Comparison of ENCODE assay signal across 9 cellular contexts in genomic region chr14:63510538-63510937, GRCh38.
A peak's percentile ranks its signal among the peaks of the same experiment; 100 is the strongest.
DNase-seq lines count a peak whose midpoint lies in the region; ATAC-seq and TF ChIP-seq lines count a peak whose summit lies in the region.
"Had no signal": no experiment of that assay in that cellular context is flagged by ENCODE, and none has a peak within 500 bp of the region (broad histone marks: within the 10 kb centered on the region; RNA-seq: fewer than 3 reads in every experiment).

No MANE protein-coding gene starts in this region.

- DNase-seq in OCI-M1 (lab: John Stamatoyannopoulos, UW) (peak; percentile 9), nephron progenitor cell (no peak), NCI-H1436 treated with DMSO at 0.1 percent for 48 hours (lab: John Stamatoyannopoulos, UW) (no peak), CD1c-positive myeloid dendritic cell (ENCODE audit: extremely low spot score) (no peak)
- no peak for DNase-seq in activated CD4-positive, alpha-beta T cell treated with anti-CD3 and anti-CD28 coated beads for 48 hours
- DNase-seq: activated effector memory CD4-positive, alpha-beta T cell treated with anti-CD3 and anti-CD28 coated beads, Interleukin-2, amount 50 U/mL, for 16 hours; NCI-H748 treated with DMSO at 0.1 percent for 48 hours had no signal

- H3K27ac Mint-ChIP-seq in nephron progenitor cell: peak overlapping the region; percentile 19

- H3K4me3 Mint-ChIP-seq in nephron progenitor cell: no peak overlapping the region

- H3K4me1 Mint-ChIP-seq in nephron progenitor cell: peaks cover 19% of the 10 kb centered on the region

- no peak for TF ChIP-seq CTCF in nephron progenitor cell (IDR thresholded peaks at IDR 0.05)

- H3K36me3 Mint-ChIP-seq in nephron progenitor cell (ENCODE audit: low read depth): peaks cover 58% of the 10 kb centered on the region

- ATAC-seq in GM19328 (IDR thresholded peaks at IDR 0.05; ENCODE audit: unreplicated experiment) (peak; percentile 66), HG02852 (IDR thresholded peaks at IDR 0.05; ENCODE audit: unreplicated experiment) (peak; percentile 83)

- H3K27me3 Mint-ChIP-seq in nephron progenitor cell (ENCODE audit: low read depth, poor library complexity): no peaks in the 10 kb centered on the region

- no peaks in the 10 kb centered on the region for H3K9me3 Mint-ChIP-seq in nephron progenitor cell
